ENCODE assay signal across 10 cellular contexts in the genomic region with DNA sequence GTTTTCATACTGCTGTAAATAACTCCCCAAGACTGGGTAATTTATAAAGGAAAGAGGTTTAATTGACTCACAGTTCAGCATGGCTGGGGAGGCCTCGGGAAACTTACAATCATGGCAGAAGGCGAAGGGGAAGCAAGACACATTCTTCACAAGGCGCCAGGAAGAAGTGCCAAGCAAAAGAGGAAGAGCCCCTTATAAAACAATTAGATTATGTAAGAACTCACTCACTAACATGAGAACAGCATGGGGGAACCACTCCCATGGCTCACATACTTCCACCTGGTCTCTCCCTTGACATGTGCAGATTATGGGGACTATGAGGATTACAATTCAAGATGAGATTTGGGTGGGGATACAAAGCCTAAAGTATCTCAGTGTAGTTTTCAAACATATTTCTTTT. TPM values are rescaled to one million over a fixed set of nuclear protein-coding genes. Genes with fewer than 3 reads are reported as not detected.
"Had no signal": no experiment of that assay in that cellular context is flagged by ENCODE, and none has a peak within 500 bp of the region (broad histone marks: within the 10 kb centered on the region; RNA-seq: fewer than 3 reads in every experiment).

No MANE protein-coding gene starts in this region.

RNA-seq across cellular contexts. Expression of gene DNER, which starts 8.8 kb away (rescaled TPM):
- total RNA-seq: activated CD4-positive, alpha-beta memory T cell treated with anti-CD3 and anti-CD28 coated beads for 36 hours; activated CD4-positive, alpha-beta T cell treated with anti-CD3 and anti-CD28 coated beads for 36 hours; activated CD4-positive, alpha-beta T cell treated with anti-CD3 and anti-CD28 coated beads, Interleukin-2, amount 10 ng/mL, durations not matched to agents 24 days and 14 days; activated CD8-positive, alpha-beta memory T cell treated with anti-CD3 and anti-CD28 coated beads for 36 hours; activated CD8-positive, alpha-beta memory T cell treated with anti-CD3 and anti-CD28 coated beads, Interleukin-2, amount 10 ng/mL, durations not matched to agents 7 days and 5 days; activated CD8-positive, alpha-beta T cell treated with anti-CD3 and anti-CD28 coated beads, Interleukin-2, amount 10 ng/mL, durations not matched to agents 7 days and 5 days; activated naive CD4-positive, alpha-beta T cell treated with anti-CD3 and anti-CD28 coated beads, Interleukin-2, amount 50 U/mL, for 72 hours; activated naive CD8-positive, alpha-beta T cell treated with anti-CD3 and anti-CD28 coated beads, Interleukin-2, amount 10 ng/mL, durations not matched to agents 7 days and 5 days; cardiac muscle cell; endothelial cell of umbilical vein had no signal
